In the genomic region with DNA sequence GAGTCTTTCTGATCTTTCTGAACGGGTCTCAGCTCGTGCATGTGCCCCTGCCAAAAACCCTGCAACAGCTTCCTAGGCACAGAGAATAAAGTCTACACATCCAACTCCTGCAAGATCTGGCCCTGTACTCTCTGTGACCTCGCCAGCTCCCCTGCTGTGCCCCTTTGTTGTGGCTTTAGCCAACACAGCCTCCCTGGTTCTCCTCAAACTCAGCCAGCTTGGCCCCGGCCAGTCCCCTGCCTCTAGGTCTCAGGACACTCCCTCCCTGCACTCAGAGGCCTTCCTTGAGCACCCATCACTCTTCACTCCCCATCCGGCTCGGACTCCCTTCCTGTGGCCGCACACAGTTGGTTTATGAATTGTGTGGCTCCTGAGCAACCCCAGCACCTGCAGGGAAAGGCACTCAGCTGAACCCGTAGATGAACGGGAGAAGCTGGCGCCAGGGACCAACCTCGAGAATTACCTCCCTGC, we compare ENCODE assay signal across 1 cellular context.
TF ChIP-seq lines count a peak whose summit lies in the region.

No MANE protein-coding gene starts in this region.

TF ChIP-seq in HepG2, 621 proteins besides CTCF, POLR2A, EP300 and RAD21:
- TF ChIP-seq, protein P1, sequence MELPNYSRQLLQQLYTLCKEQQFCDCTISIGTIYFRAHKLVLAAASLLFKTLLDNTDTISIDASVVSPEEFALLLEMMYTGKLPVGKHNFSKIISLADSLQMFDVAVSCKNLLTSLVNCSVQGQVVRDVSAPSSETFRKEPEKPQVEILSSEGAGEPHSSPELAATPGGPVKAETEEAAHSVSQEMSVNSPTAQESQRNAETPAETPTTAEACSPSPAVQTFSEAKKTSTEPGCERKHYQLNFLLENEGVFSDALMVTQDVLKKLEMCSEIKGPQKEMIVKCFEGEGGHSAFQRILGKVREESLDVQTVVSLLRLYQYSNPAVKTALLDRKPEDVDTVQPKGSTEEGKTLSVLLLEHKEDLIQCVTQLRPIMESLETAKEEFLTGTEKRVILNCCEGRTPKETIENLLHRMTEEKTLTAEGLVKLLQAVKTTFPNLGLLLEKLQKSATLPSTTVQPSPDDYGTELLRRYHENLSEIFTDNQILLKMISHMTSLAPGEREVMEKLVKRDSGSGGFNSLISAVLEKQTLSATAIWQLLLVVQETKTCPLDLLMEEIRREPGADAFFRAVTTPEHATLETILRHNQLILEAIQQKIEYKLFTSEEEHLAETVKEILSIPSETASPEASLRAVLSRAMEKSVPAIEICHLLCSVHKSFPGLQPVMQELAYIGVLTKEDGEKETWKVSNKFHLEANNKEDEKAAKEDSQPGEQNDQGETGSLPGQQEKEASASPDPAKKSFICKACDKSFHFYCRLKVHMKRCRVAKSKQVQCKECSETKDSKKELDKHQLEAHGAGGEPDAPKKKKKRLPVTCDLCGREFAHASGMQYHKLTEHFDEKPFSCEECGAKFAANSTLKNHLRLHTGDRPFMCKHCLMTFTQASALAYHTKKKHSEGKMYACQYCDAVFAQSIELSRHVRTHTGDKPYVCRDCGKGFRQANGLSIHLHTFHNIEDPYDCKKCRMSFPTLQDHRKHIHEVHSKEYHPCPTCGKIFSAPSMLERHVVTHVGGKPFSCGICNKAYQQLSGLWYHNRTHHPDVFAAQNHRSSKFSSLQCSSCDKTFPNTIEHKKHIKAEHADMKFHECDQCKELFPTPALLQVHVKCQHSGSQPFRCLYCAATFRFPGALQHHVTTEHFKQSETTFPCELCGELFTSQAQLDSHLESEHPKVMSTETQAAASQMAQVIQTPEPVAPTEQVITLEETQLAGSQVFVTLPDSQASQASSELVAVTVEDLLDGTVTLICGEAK (IDR thresholded peaks at IDR 0.05): no peak
- TF ChIP-seq, protein P1 (CRISPR knock-in tag; IDR thresholded peaks at IDR 0.05): peak; percentile 49; the same call in 1 of the 2 replicates
- TF ChIP-seq ZNF343 (CRISPR knock-in tag; IDR thresholded peaks at IDR 0.05) (peak; percentile 70; the same call in 1 of the 2 replicates), ZNF572 (CRISPR knock-in tag; IDR thresholded peaks at IDR 0.05) (peak; percentile 26; the same call in 1 of the 2 replicates), SP2 (CRISPR knock-in tag; IDR thresholded peaks at IDR 0.05) (no peak), NKX3-1 (CRISPR knock-in tag; IDR thresholded peaks at IDR 0.05) (0 out of 2 replicates have a peak, but pooled peaks have one; percentile 39), ZNF891 (CRISPR knock-in tag; IDR thresholded peaks at IDR 0.05) (0 out of 2 replicates have a peak, but pooled peaks have one; percentile 20), ZNF567 (CRISPR knock-in tag; IDR thresholded peaks at IDR 0.05; ENCODE audit: borderline replicate concordance) (0 out of 2 replicates have a peak, but pooled peaks have one; percentile 5), HOXA3 (CRISPR knock-in tag; IDR thresholded peaks at IDR 0.05) (0 out of 2 replicates have a peak, but pooled peaks have one; percentile 15), ADNP (CRISPR knock-in tag; IDR thresholded peaks at IDR 0.05) (no peak), DPF2 (CRISPR knock-in tag; IDR thresholded peaks at IDR 0.05; ENCODE audit: borderline replicate concordance, low read depth) (no peak), HIVEP1 (CRISPR knock-in tag; IDR thresholded peaks at IDR 0.05) (0 out of 2 replicates have a peak, but pooled peaks have one; percentile 41), GABPB1 (CRISPR knock-in tag; IDR thresholded peaks at IDR 0.05) (no peak), AHR (CRISPR knock-in tag; IDR thresholded peaks at IDR 0.05) (peak; percentile 52; the same call in 1 of the 2 replicates), ZNF768 (CRISPR knock-in tag; IDR thresholded peaks at IDR 0.05) (no peak), ZNF543 (CRISPR knock-in tag; IDR thresholded peaks at IDR 0.05) (0 out of 2 replicates have a peak, but pooled peaks have one; percentile 22), HNRNPLL (IDR thresholded peaks at IDR 0.05; ENCODE audit: low read depth, low read length, poor library complexity, severe bottlenecking) (peak; percentile 6), BORCS8-MEF2B (CRISPR knock-in tag; IDR thresholded peaks at IDR 0.05) (no peak)
- TF ChIP-seq, protein P2, sequence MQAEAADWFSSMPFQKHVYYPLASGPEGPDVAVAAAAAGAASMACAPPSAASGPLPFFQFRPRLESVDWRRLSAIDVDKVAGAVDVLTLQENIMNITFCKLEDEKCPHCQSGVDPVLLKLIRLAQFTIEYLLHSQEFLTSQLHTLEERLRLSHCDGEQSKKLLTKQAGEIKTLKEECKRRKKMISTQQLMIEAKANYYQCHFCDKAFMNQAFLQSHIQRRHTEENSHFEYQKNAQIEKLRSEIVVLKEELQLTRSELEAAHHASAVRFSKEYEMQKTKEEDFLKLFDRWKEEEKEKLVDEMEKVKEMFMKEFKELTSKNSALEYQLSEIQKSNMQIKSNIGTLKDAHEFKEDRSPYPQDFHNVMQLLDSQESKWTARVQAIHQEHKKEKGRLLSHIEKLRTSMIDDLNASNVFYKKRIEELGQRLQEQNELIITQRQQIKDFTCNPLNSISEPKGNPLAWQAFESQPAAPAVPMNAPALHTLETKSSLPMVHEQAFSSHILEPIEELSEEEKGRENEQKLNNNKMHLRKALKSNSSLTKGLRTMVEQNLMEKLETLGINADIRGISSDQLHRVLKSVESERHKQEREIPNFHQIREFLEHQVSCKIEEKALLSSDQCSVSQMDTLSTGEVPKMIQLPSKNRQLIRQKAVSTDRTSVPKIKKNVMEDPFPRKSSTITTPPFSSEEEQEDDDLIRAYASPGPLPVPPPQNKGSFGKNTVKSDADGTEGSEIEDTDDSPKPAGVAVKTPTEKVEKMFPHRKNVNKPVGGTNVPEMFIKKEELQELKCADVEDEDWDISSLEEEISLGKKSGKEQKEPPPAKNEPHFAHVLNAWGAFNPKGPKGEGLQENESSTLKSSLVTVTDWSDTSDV (CRISPR knock-in tag; IDR thresholded peaks at IDR 0.05): 0 out of 2 replicates have a peak, but pooled peaks have one; percentile 42
- TF ChIP-seq, protein P3, sequence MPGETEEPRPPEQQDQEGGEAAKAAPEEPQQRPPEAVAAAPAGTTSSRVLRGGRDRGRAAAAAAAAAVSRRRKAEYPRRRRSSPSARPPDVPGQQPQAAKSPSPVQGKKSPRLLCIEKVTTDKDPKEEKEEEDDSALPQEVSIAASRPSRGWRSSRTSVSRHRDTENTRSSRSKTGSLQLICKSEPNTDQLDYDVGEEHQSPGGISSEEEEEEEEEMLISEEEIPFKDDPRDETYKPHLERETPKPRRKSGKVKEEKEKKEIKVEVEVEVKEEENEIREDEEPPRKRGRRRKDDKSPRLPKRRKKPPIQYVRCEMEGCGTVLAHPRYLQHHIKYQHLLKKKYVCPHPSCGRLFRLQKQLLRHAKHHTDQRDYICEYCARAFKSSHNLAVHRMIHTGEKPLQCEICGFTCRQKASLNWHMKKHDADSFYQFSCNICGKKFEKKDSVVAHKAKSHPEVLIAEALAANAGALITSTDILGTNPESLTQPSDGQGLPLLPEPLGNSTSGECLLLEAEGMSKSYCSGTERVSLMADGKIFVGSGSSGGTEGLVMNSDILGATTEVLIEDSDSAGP (CRISPR knock-in tag; IDR thresholded peaks at IDR 0.05; ENCODE audit: borderline replicate concordance): peak; percentile 8; the same call in 1 of the 2 replicates
